In genomic region chr3:125105116-125105515, GRCh38 we compare ENCODE assay signal across 15 cellular contexts.
A peak's percentile ranks its signal among the peaks of the same experiment; 100 is the strongest.
DNase-seq lines count a peak whose midpoint lies in the region; ATAC-seq, FAIRE-seq and TF ChIP-seq lines count a peak whose summit lies in the region.
"Had no signal": no experiment of that assay in that cellular context is flagged by ENCODE, and none has a peak within 500 bp of the region (broad histone marks: within the 10 kb centered on the region; RNA-seq: fewer than 3 reads in every experiment).

No MANE protein-coding gene starts in this region.

- DNase-seq in GM12865 (ENCODE audit: low read depth) = no peak
- no peak for DNase-seq in GM19239 (ENCODE audit: insufficient read length, low spot score)
- DNase-seq in fibroblast of pulmonary artery (ENCODE audit: low read depth) = peak; percentile 50
- DNase-seq in C1 segment of cervical spinal cord (lab: John Stamatoyannopoulos, UW) = no peak
- no peak for DNase-seq in dedifferentiated amniotic fluid mesenchymal stem cell (ENCODE audit: extremely low spot score)
- DNase-seq: Calu3, DMS 273 treated with DMSO at 0.1 percent for 48 hours, Kasumi-1 had no signal

- H3K4me3 ChIP-seq in GM12865 (ENCODE audit: low read depth, low read length) (peak overlapping the region; percentile 79), fibroblast of pulmonary artery (replicated peaks; ENCODE audit: low read depth, low read length) (no peak overlapping the region)
- H3K4me3 ChIP-seq: A549, HAP-1 had no signal

- TF ChIP-seq CTCF in GM12865 (IDR thresholded peaks at IDR 0.05; ENCODE audit: insufficient read depth, low read depth, low read length, missing control alignments) (no peak), fibroblast of pulmonary artery (IDR thresholded peaks at IDR 0.05; ENCODE audit: low read length, missing control alignments) (no peak)

- peak; percentile 37 for FAIRE-seq in GM19239 (lab: Jason Lieb, UNC)
- FAIRE-seq: A549, H1, HepG2, HTR-8/SVneo had no signal

- ATAC-seq in HG03432 (IDR thresholded peaks at IDR 0.05; ENCODE audit: unreplicated experiment) (no peak), GM21825 (IDR thresholded peaks at IDR 0.05; ENCODE audit: unreplicated experiment) (no peak)
- ATAC-seq: A549, HepG2 had no signal
